Comparison of ENCODE assay signal across 21 cellular contexts in genomic region chr4:159169903-159170302, GRCh38.
DNase-seq lines count a peak whose midpoint lies in the region; ATAC-seq and TF ChIP-seq lines count a peak whose summit lies in the region.
"Had no signal": no experiment of that assay in that cellular context is flagged by ENCODE, and none has a peak within 500 bp of the region (broad histone marks: within the 10 kb centered on the region; RNA-seq: fewer than 3 reads in every experiment).

No MANE protein-coding gene starts in this region.

- CTCF ChIA-PET in Caco-2 (lab: Charles Lee): no interaction called here
- CTCF ChIA-PET in CD8-positive, alpha-beta T cell (lab: Charles Lee): no interaction called here

- BruUV-seq in Caco-2 (replicated peaks; lab: Mats Ljungman, UMichigan): no TSS peak

- peaks cover 70% of the 10 kb centered on the region for H3K4me1 Mint-ChIP-seq in Caco-2 (ENCODE audit: low read depth, unreplicated experiment)
- H3K4me1 Mint-ChIP-seq in CD8-positive, alpha-beta T cell (ENCODE audit: low read depth): peaks cover 4% of the 10 kb centered on the region

- no peaks in the 10 kb centered on the region for H3K27me3 ChIP-seq in Caco-2 (replicated peaks; ENCODE audit: control insufficient read depth, insufficient read depth, low read length)
- H3K27me3 ChIP-seq in CD8-positive, alpha-beta T cell (ENCODE audit: insufficient read depth, low read length): no peaks in the 10 kb centered on the region
- H3K27me3 ChIP-seq: SJSA1, uterus had no signal

- POLR2A ChIA-PET in Caco-2 (lab: Charles Lee): no interaction called here
- POLR2A ChIA-PET in CD8-positive, alpha-beta T cell (lab: Charles Lee): no interaction called here

- H3K4me3 Mint-ChIP-seq in Caco-2 (ENCODE audit: unreplicated experiment): no peak overlapping the region
- H3K4me3 Mint-ChIP-seq in CD8-positive, alpha-beta T cell: no peak overlapping the region
- H3K4me3 Mint-ChIP-seq: HFFc6, immature natural killer cell, WTC11 had no signal

- no peak for TF ChIP-seq CTCF in Caco-2 (IDR thresholded peaks at IDR 0.05; ENCODE audit: insufficient read depth in 1 of 2, low read depth in 1 of 2, low read length in 1 of 2, severe bottlenecking in 1 of 2, unreplicated experiment in 1 of 2)
- TF ChIP-seq CTCF in CD8-positive, alpha-beta T cell (IDR thresholded peaks at IDR 0.05): no peak

- H3K27ac Mint-ChIP-seq in Caco-2 (ENCODE audit: unreplicated experiment): no peak overlapping the region
- no peak overlapping the region for H3K27ac Mint-ChIP-seq in CD8-positive, alpha-beta T cell
- H3K27ac Mint-ChIP-seq: HFFc6, immature natural killer cell, WTC11 had no signal

- ATAC-seq in GM18499 (IDR thresholded peaks at IDR 0.05; ENCODE audit: insufficient read depth, unreplicated experiment): peak; percentile 60
- peak; percentile 68 for ATAC-seq in GM19455 (IDR thresholded peaks at IDR 0.05; ENCODE audit: unreplicated experiment)
- ATAC-seq in HG02759 (IDR thresholded peaks at IDR 0.05; ENCODE audit: unreplicated experiment): peak; percentile 70
- peak; percentile 73 for ATAC-seq in HG03378 (IDR thresholded peaks at IDR 0.05; ENCODE audit: unreplicated experiment)
- no peak for ATAC-seq in CD8-positive, alpha-beta T cell
- ATAC-seq: WTC11 had no signal

- H3K27ac ChIP-seq in CD8-positive, alpha-beta T cell (ENCODE audit: low read depth, low read length): no peak overlapping the region
- H3K27ac ChIP-seq: KMS-11, parathyroid adenoma, SJSA1, uterus had no signal

- H3K9me3 Mint-ChIP-seq in Caco-2 (ENCODE audit: unreplicated experiment): no peaks in the 10 kb centered on the region
- H3K9me3 Mint-ChIP-seq in CD8-positive, alpha-beta T cell: no peaks in the 10 kb centered on the region
- H3K9me3 Mint-ChIP-seq: HFFc6, immature natural killer cell had no signal

- intact Hi-C loops in Caco-2 (cut with micrococcal nuclease; ENCODE audit: unreplicated experiment): no loop called here
- intact Hi-C loops in CD8-positive, alpha-beta T cell (cut with DNase I, micrococcal nuclease): loop anchor here in 1 of 2 experiments (10.0 kb wide), 1 partner anchor 505 kb away; no protein-coding TSS in a partner anchor

- peaks cover 69% of the 10 kb centered on the region for H3K4me1 ChIP-seq in Caco-2
- no peaks in the 10 kb centered on the region for H3K4me1 ChIP-seq in CD8-positive, alpha-beta T cell (ENCODE audit: insufficient read depth, low read length)
- H3K4me1 ChIP-seq: parathyroid adenoma, uterus had no signal

- no peak overlapping the region for H3K4me3 ChIP-seq in Caco-2 (ENCODE audit: low read depth, low read length)
- H3K4me3 ChIP-seq in CD8-positive, alpha-beta T cell (ENCODE audit: low read depth, low read length): no peak overlapping the region
- H3K4me3 ChIP-seq: SJSA1, uterus had no signal

- H3K36me3 Mint-ChIP-seq in Caco-2 (ENCODE audit: insufficient read depth, unreplicated experiment): peaks cover 6% of the 10 kb centered on the region
- no peaks in the 10 kb centered on the region for H3K36me3 Mint-ChIP-seq in CD8-positive, alpha-beta T cell
- H3K36me3 Mint-ChIP-seq: immature natural killer cell, WTC11 had no signal

- no peaks in the 10 kb centered on the region for H3K9me3 ChIP-seq in Caco-2
- no peaks in the 10 kb centered on the region for H3K9me3 ChIP-seq in CD8-positive, alpha-beta T cell (ENCODE audit: low read length)
- H3K9me3 ChIP-seq: SJSA1, uterus had no signal

- no peak for DNase-seq in Caco-2
- DNase-seq in Kasumi-1 (lab: John Stamatoyannopoulos, UW): no peak
- DNase-seq in CD8-positive, alpha-beta T cell: no peak
- DNase-seq in anterior cingulate cortex (lab: John Stamatoyannopoulos, UW): no peak
- DNase-seq: aorta; effector CD4-positive, alpha-beta T cell; foreskin melanocyte; HFFc6; immature natural killer cell; NCI-H187 treated with DMSO at 0.1 percent for 48 hours; stimulated activated CD4-positive, alpha-beta T cell treated with anti-CD3 and anti-CD28 coated beads, Interleukin-15, amount 100 ng/mL, for 24 hours; stimulated activated CD8-positive, alpha-beta memory T cell treated with anti-CD3 and anti-CD28 coated beads, Interleukin-4, amount 100 ng/mL, for 48 hours; uterus had no signal

- H3K27me3 Mint-ChIP-seq in Caco-2 (ENCODE audit: insufficient read depth, unreplicated experiment): no peaks in the 10 kb centered on the region
- H3K27me3 Mint-ChIP-seq in CD8-positive, alpha-beta T cell (ENCODE audit: low read depth): no peaks in the 10 kb centered on the region

- H3K36me3 ChIP-seq in Caco-2 (ENCODE audit: control insufficient read depth, insufficient read depth, low read length): no peaks in the 10 kb centered on the region
- H3K36me3 ChIP-seq in CD8-positive, alpha-beta T cell (ENCODE audit: insufficient read depth, low read length): no peaks in the 10 kb centered on the region
- H3K36me3 ChIP-seq: SJSA1, uterus had no signal
